ENCODE assay signal across 24 cellular contexts in genomic region chr5:180613188-180613587, GRCh38.
A peak's percentile ranks its signal among the peaks of the same experiment; 100 is the strongest.
DNase-seq lines count a peak whose midpoint lies in the region; TF ChIP-seq lines count a peak whose summit lies in the region.
"Had no signal": no experiment of that assay in that cellular context is flagged by ENCODE, and none has a peak within 500 bp of the region (broad histone marks: within the 10 kb centered on the region; RNA-seq: fewer than 3 reads in every experiment).

No MANE protein-coding gene starts in this region.

- no peak overlapping the region for H3K4me3 Mint-ChIP-seq in T-helper 1 cell treated with Interleukin-12 subunit alpha and Interleukin-12 subunit beta and Interleukin-4 antibody, amounts not matched to agents 30 μg/mL and 1 μg/mL, for 36 hours
- H3K4me3 Mint-ChIP-seq in nephron progenitor cell = no peak overlapping the region
- H3K4me3 Mint-ChIP-seq: CD14-positive monocyte; CD4-positive, alpha-beta memory T cell; CD4-positive, CD25-positive, alpha-beta regulatory T cell had no signal

- H3K27ac Mint-ChIP-seq in T-helper 1 cell treated with Interleukin-12 subunit alpha and Interleukin-12 subunit beta and Interleukin-4 antibody, amounts not matched to agents 30 μg/mL and 1 μg/mL, for 36 hours = peak overlapping the region; percentile 49
- H3K27ac Mint-ChIP-seq in nephron progenitor cell = peak overlapping the region; percentile 83
- H3K27ac Mint-ChIP-seq: CD4-positive, CD25-positive, alpha-beta regulatory T cell had no signal

- H3K4me3 ChIP-seq in HAP-1 = no peak overlapping the region
- H3K4me3 ChIP-seq: BLaER1, GM12878 had no signal

- no peaks in the 10 kb centered on the region for H3K4me1 Mint-ChIP-seq in T-helper 1 cell treated with Interleukin-12 subunit alpha and Interleukin-12 subunit beta and Interleukin-4 antibody, amounts not matched to agents 30 μg/mL and 1 μg/mL, for 36 hours (ENCODE audit: low read depth)
- peaks cover 47% of the 10 kb centered on the region for H3K4me1 Mint-ChIP-seq in nephron progenitor cell
- H3K4me1 Mint-ChIP-seq: CD14-positive monocyte; CD8-positive, alpha-beta memory T cell had no signal

- H3K9me3 ChIP-seq in HAP-1 = no peaks in the 10 kb centered on the region
- H3K9me3 ChIP-seq: BE2C, BLaER1 had no signal

- no peaks in the 10 kb centered on the region for H3K9me3 Mint-ChIP-seq in T-helper 1 cell treated with Interleukin-12 subunit alpha and Interleukin-12 subunit beta and Interleukin-4 antibody, amounts not matched to agents 30 μg/mL and 1 μg/mL, for 36 hours
- H3K9me3 Mint-ChIP-seq in nephron progenitor cell = no peaks in the 10 kb centered on the region
- H3K9me3 Mint-ChIP-seq: CD4-positive, alpha-beta memory T cell; CD4-positive, CD25-positive, alpha-beta regulatory T cell; CD8-positive, alpha-beta memory T cell had no signal

- no peaks in the 10 kb centered on the region for H3K36me3 Mint-ChIP-seq in T-helper 1 cell treated with Interleukin-12 subunit alpha and Interleukin-12 subunit beta and Interleukin-4 antibody, amounts not matched to agents 30 μg/mL and 1 μg/mL, for 36 hours (ENCODE audit: low read depth)
- peaks cover 4% of the 10 kb centered on the region for H3K36me3 Mint-ChIP-seq in nephron progenitor cell (ENCODE audit: low read depth)
- H3K36me3 Mint-ChIP-seq: CD14-positive monocyte; CD4-positive, alpha-beta memory T cell; CD4-positive, CD25-positive, alpha-beta regulatory T cell had no signal

- no peaks in the 10 kb centered on the region for H3K4me1 ChIP-seq in HAP-1
- H3K4me1 ChIP-seq: BE2C, BLaER1 had no signal

- intact Hi-C loops in head of caudate nucleus (cut with DNase I) = no loop called here

- in situ Hi-C loops in HAP-1 (cut with MboI; ENCODE audit: low sequenced_read_pairs) = no loop called here

- no peaks in the 10 kb centered on the region for H3K27me3 ChIP-seq in HAP-1 (ENCODE audit: low read depth)
- H3K27me3 ChIP-seq: BE2C had no signal

- H3K36me3 ChIP-seq in HAP-1 (replicated peaks) = no peaks in the 10 kb centered on the region
- H3K36me3 ChIP-seq: BE2C, BLaER1 had no signal

- no peak for DNase-seq in T-helper 1 cell
- peak in 24 of 42 donors; percentile 12 to 75 (median 38) for DNase-seq in head of caudate nucleus
- no peak for DNase-seq in nephron progenitor cell
- DNase-seq in islet precursor cell = no peak
- DNase-seq in hippocampal formation (lab: John Stamatoyannopoulos, UW) = no peak
- no peak for DNase-seq in HAP-1 (ENCODE audit: low spot score in 2 of 2)
- DNase-seq: ACHN; BE2C; C1 segment of cervical spinal cord; CD4-positive, alpha-beta memory T cell; CD4-positive, CD25-positive, alpha-beta regulatory T cell; CD8-positive, alpha-beta memory T cell; COR-L47; DMS 273 treated with DMSO at 0.1 percent for 48 hours; DMS153; DMS53; DMS79; DND-41; EL; GDM1 had no signal

- no peaks in the 10 kb centered on the region for H3K27me3 Mint-ChIP-seq in T-helper 1 cell treated with Interleukin-12 subunit alpha and Interleukin-12 subunit beta and Interleukin-4 antibody, amounts not matched to agents 30 μg/mL and 1 μg/mL, for 36 hours (ENCODE audit: low read depth)
- peaks cover 8% of the 10 kb centered on the region for H3K27me3 Mint-ChIP-seq in nephron progenitor cell (ENCODE audit: low read depth, poor library complexity)
- H3K27me3 Mint-ChIP-seq: CD4-positive, alpha-beta memory T cell; CD4-positive, CD25-positive, alpha-beta regulatory T cell; CD8-positive, alpha-beta memory T cell had no signal

- TF ChIP-seq CTCF in nephron progenitor cell (IDR thresholded peaks at IDR 0.05) = no peak

Comparison
In these comparisons a context has a peak if more than half of its experiments do, and no peak if none do; other contexts are left out.
1. DNase-seq: peak in head of caudate nucleus (24 of 42); none in T-helper 1 cell (0 of 5), nephron progenitor cell (single experiment), islet precursor cell (single experiment), hippocampal formation (0 of 2) and HAP-1 (0 of 2).